8 cellular contexts compared by ENCODE assay signal in the genomic region with DNA sequence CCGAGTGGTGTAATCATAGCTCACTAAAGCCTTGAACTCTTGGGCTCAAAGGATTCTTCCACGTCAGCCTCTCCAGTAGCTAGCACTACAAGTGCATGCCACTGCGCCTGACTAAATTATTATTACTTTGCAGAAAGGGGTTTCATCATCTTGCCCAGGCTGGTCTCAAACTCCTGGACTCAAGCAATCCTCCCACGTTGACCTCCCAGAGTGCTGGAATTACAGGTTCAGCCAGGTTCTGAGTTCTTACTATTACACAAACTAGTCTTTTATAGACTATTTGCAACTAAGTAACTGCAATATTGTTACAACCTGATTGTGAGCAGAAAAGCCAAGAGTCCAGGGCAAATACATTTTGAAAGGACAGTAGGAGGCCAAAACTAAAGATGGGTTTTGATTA.
"Had no signal": no experiment of that assay in that cellular context is flagged by ENCODE, and none has a peak within 500 bp of the region (broad histone marks: within the 10 kb centered on the region; RNA-seq: fewer than 3 reads in every experiment).

No MANE protein-coding gene starts in this region.

- FAIRE-seq: G401.6, GM12878, GM12891, GM12892, GM18507, GM19239 had no signal

- H3K4me3 ChIP-seq: GM12878 had no signal

- DNase-seq: GDM1, GF-D8 had no signal
